ENCODE assay signal across 23 cellular contexts in genomic region chr2:98842136-98842535, GRCh38.
"Had no signal": no experiment of that assay in that cellular context is flagged by ENCODE, and none has a peak within 500 bp of the region (broad histone marks: within the 10 kb centered on the region; RNA-seq: fewer than 3 reads in every experiment).

No MANE protein-coding gene starts in this region.

- H3K27ac ChIP-seq: gastroesophageal sphincter, heart left ventricle, left lung, neutrophil, parathyroid adenoma, right lobe of liver, suprapubic skin, thyroid gland, vagina had no signal

- H3K4me1 ChIP-seq: left lung, parathyroid adenoma, suprapubic skin, thyroid gland, vagina had no signal

- H3K27me3 ChIP-seq: gastroesophageal sphincter, heart left ventricle, left lung, neutrophil, right lobe of liver, suprapubic skin, thyroid gland, vagina had no signal

- H3K9me3 ChIP-seq: gastroesophageal sphincter, left lung, mucosa of descending colon, neutrophil, right lobe of liver, suprapubic skin, thyroid gland, vagina had no signal

- DNase-seq: cortex of kidney; effector memory CD8-positive, alpha-beta T cell; foreskin fibroblast; heart left ventricle; hippocampal formation; left lung; mucosa of descending colon; naive B cell; right lobe of liver; stimulated activated CD4-positive, alpha-beta T cell treated with anti-CD3 and anti-CD28 coated beads, Interleukin-12 subunit alpha, Interleukin-12 subunit beta, amount 100 ng/mL, for 4 hours; stimulated activated CD4-positive, alpha-beta T cell treated with anti-CD3 and anti-CD28 coated beads, Interleukin-1b, Interleukin-23, amount 100 ng/mL, for 48 hours; stimulated activated CD4-positive, alpha-beta T cell treated with anti-CD3 and anti-CD28 coated beads, Interleukin-4, amount 100 ng/mL, for 1 hour; stimulated activated CD8-positive, alpha-beta memory T cell treated with anti-CD3 and anti-CD28 coated beads, Interleukin-4, amount 100 ng/mL, for 48 hours; stimulated activated naive CD4-positive, alpha-beta T cell; stimulated activated naive CD8-positive, alpha-beta T cell treated with anti-CD3 and anti-CD28 coated beads, Interleukin-15, amount 100 ng/mL, for 72 hours; thyroid gland; trophoblast cell had no signal

- H3K36me3 ChIP-seq: gastroesophageal sphincter, heart left ventricle, left lung, neutrophil, right lobe of liver, suprapubic skin, thyroid gland, vagina had no signal

- H3K4me3 ChIP-seq: gastroesophageal sphincter, heart left ventricle, left lung, mucosa of descending colon, right lobe of liver, smooth muscle cell, suprapubic skin, thyroid gland, vagina had no signal
